In genomic region chr11:57640068-57640800, GRCh38 we compare ENCODE assay signal across 14 cellular contexts. TPM values are rescaled to one million over a fixed set of nuclear protein-coding genes. Genes with fewer than 3 reads are reported as not detected.
DNase-seq lines count a peak whose midpoint lies in the region; ATAC-seq and TF ChIP-seq lines count a peak whose summit lies in the region.
"Had no signal": no experiment of that assay in that cellular context is flagged by ENCODE, and none has a peak within 500 bp of the region (broad histone marks: within the 10 kb centered on the region; RNA-seq: fewer than 3 reads in every experiment).

No MANE protein-coding gene starts in this region.

- H3K9me3 ChIP-seq in breast epithelium, result no peaks in the 10 kb centered on the region
- no peaks in the 10 kb centered on the region for H3K9me3 ChIP-seq in right lobe of liver

- no peak for DNase-seq in activated naive CD8-positive, alpha-beta T cell treated with anti-CD3 and anti-CD28 coated beads, Interleukin-2, amount 50 U/mL, for 24 hours
- DNase-seq in breast epithelium (ENCODE audit: low spot score in 2 of 2) (no peak), right lobe of liver (no peak), type B pancreatic cell (ENCODE audit: extremely low spot score, unreplicated experiment) (no peak), NOMO-1 treated with DMSO at 0.1 percent for 48 hours (lab: John Stamatoyannopoulos, UW; ENCODE audit: unreplicated experiment) (no peak), HPDE6-E6E7 (ENCODE audit: extremely low spot score) (no peak)
- DNase-seq: aorta; GOT3; hippocampal formation; NCI-H446; stimulated activated CD4-positive, alpha-beta T cell treated with anti-CD3 and anti-CD28 coated beads, Interleukin-12 subunit alpha, Interleukin-12 subunit beta, amount 100 ng/mL, for 4 hours had no signal

- no peak overlapping the region for H3K27ac Mint-ChIP-seq in activated naive CD8-positive, alpha-beta T cell
- H3K27ac Mint-ChIP-seq in activated naive CD8-positive, alpha-beta T cell treated with anti-CD3 and anti-CD28 coated beads, Interleukin-2, amount 50 U/mL, for 24 hours, result no peak overlapping the region
- H3K27ac Mint-ChIP-seq in type B pancreatic cell, result peak overlapping the region; percentile 98

- no peaks in the 10 kb centered on the region for H3K27me3 ChIP-seq in breast epithelium
- no peaks in the 10 kb centered on the region for H3K27me3 ChIP-seq in right lobe of liver

- TF ChIP-seq CTCF in breast epithelium (IDR thresholded peaks at IDR 0.05) (no peak), right lobe of liver (IDR thresholded peaks at IDR 0.05) (no peak), type B pancreatic cell (conservative IDR thresholded peaks at IDR 0.05) (no peak)

- peaks cover 4% of the 10 kb centered on the region for H3K27me3 Mint-ChIP-seq in activated naive CD8-positive, alpha-beta T cell
- peaks cover 34% of the 10 kb centered on the region for H3K27me3 Mint-ChIP-seq in activated naive CD8-positive, alpha-beta T cell treated with anti-CD3 and anti-CD28 coated beads, Interleukin-2, amount 50 U/mL, for 24 hours
- no peaks in the 10 kb centered on the region for H3K27me3 Mint-ChIP-seq in type B pancreatic cell

- H3K4me3 ChIP-seq in breast epithelium (peak overlapping the region in 2 of 3 donors; percentile 90 to 91), right lobe of liver (peak overlapping the region in 2 of 3 donors; percentile 59 to 64)

- H3K36me3 Mint-ChIP-seq in activated naive CD8-positive, alpha-beta T cell, result no peaks in the 10 kb centered on the region
- no peaks in the 10 kb centered on the region for H3K36me3 Mint-ChIP-seq in activated naive CD8-positive, alpha-beta T cell treated with anti-CD3 and anti-CD28 coated beads, Interleukin-2, amount 50 U/mL, for 24 hours (ENCODE audit: low read depth)
- H3K36me3 Mint-ChIP-seq in type B pancreatic cell, result peaks cover 17% of the 10 kb centered on the region

- H3K4me1 Mint-ChIP-seq in activated naive CD8-positive, alpha-beta T cell (ENCODE audit: low read depth), result peaks cover 14% of the 10 kb centered on the region
- H3K4me1 Mint-ChIP-seq in activated naive CD8-positive, alpha-beta T cell treated with anti-CD3 and anti-CD28 coated beads, Interleukin-2, amount 50 U/mL, for 24 hours, result peaks cover 13% of the 10 kb centered on the region
- H3K4me1 Mint-ChIP-seq in type B pancreatic cell (ENCODE audit: unreplicated experiment), result peaks cover 44% of the 10 kb centered on the region

- TF ChIP-seq POLR2A in breast epithelium (IDR thresholded peaks at IDR 0.05) (no peak), right lobe of liver (IDR thresholded peaks at IDR 0.05) (no peak)

- intact Hi-C loops in breast epithelium (cut with DNase I; ENCODE audit: low total_unique reads) (no loop called here), right lobe of liver (cut with DNase I) (loop anchor here (5.0 to 10.0 kb wide), 3 partner anchors 73 to 295 kb away; partner anchors contain the start of genes RTN4RL2 (in 1 of the 2) and UBE2L6 (in 1 of the 2))

- H3K36me3 ChIP-seq in breast epithelium (no peaks in the 10 kb centered on the region), right lobe of liver (no peaks in the 10 kb centered on the region)

- no peak for ATAC-seq in activated naive CD8-positive, alpha-beta T cell treated with anti-CD3 and anti-CD28 coated beads, Interleukin-2, amount 50 U/mL, for 24 hours
- ATAC-seq in right lobe of liver (peak in 3 of 4 donors; percentile 6 to 31 (median 16)), GM18870 (IDR thresholded peaks at IDR 0.05; ENCODE audit: unreplicated experiment) (no peak)

- peak overlapping the region; percentile 32 for H3K4me3 Mint-ChIP-seq in activated naive CD8-positive, alpha-beta T cell
- H3K4me3 Mint-ChIP-seq in activated naive CD8-positive, alpha-beta T cell treated with anti-CD3 and anti-CD28 coated beads, Interleukin-2, amount 50 U/mL, for 24 hours, result no peak overlapping the region
- peak overlapping the region; percentile 98 for H3K4me3 Mint-ChIP-seq in type B pancreatic cell

- H3K27ac ChIP-seq in breast epithelium (peak overlapping the region; percentile 92 to 95), right lobe of liver (peak overlapping the region in 2 of 3 donors; percentile 47 to 53)

- WGBS in right lobe of liver (ENCODE audit: insufficient coverage, low coverage, low lambda C conversion rate, missing lambda C conversion rate), result 69% methylated on average over 5 of the region's 9 CpGs

- H3K4me1 ChIP-seq in breast epithelium (peaks cover 0 to 9% of the 10 kb centered on the region in 2 donors), right lobe of liver (peaks cover 0 to 33% (median 8%) of the 10 kb centered on the region in 4 donors)

- H3K9me3 Mint-ChIP-seq in activated naive CD8-positive, alpha-beta T cell (ENCODE audit: low read depth), result no peaks in the 10 kb centered on the region
- no peaks in the 10 kb centered on the region for H3K9me3 Mint-ChIP-seq in activated naive CD8-positive, alpha-beta T cell treated with anti-CD3 and anti-CD28 coated beads, Interleukin-2, amount 50 U/mL, for 24 hours
- H3K9me3 Mint-ChIP-seq in type B pancreatic cell, result no peaks in the 10 kb centered on the region

RNA-seq across cellular contexts. Expression of gene YPEL4, which starts 9.5 kb away (rescaled TPM):
- total RNA-seq in breast epithelium (1 to 10 TPM; 1.1 to 2.3 (median 2.0) TPM), right lobe of liver (under 1 TPM in 4 of 6 experiments, not detected in 2; 0.06 to 0.84 (median 0.30) TPM), type B pancreatic cell (ENCODE audit: low replicate concordance) (0.38 and 0.48 TPM in 2 replicates)

RNA-seq across cellular contexts. Expression of gene CLP1, which starts 17.3 kb away (rescaled TPM):
- 10 to 100 TPM; 15.4 to 17.7 (median 17.7) TPM for total RNA-seq in breast epithelium
- total RNA-seq in right lobe of liver, result 1 to 10 TPM; 5.6 to 9.2 (median 6.8) TPM
- total RNA-seq in type B pancreatic cell (ENCODE audit: low replicate concordance), result 16.9 and 20.7 TPM in 2 replicates

RNA-seq across cellular contexts. Expression of gene ZDHHC5, which starts 27.7 kb away (rescaled TPM):
- total RNA-seq in breast epithelium (10 to 100 TPM; 39.3 to 50.2 (median 39.8) TPM), right lobe of liver (10 to 100 TPM; 27.0 to 35.7 (median 33.6) TPM), type B pancreatic cell (ENCODE audit: low replicate concordance) (56.7 and 80.6 TPM in 2 replicates)

RNA-seq across cellular contexts. Expression of gene SERPING1, which starts 42.7 kb away (rescaled TPM):
- total RNA-seq in breast epithelium, result 100 to 1,000 TPM; 421 to 823 (median 479) TPM
- 1,000 to 10,000 TPM; 1,903 to 2,571 (median 2,194) TPM for total RNA-seq in right lobe of liver
- total RNA-seq in type B pancreatic cell (ENCODE audit: low replicate concordance), result 58.5 and 74.7 TPM in 2 replicates
- total RNA-seq: HT1080 had no signal

Comparison
In these comparisons a context has a peak if more than half of its experiments do, and no peak if none do; other contexts are left out.
1. ATAC-seq: peak in right lobe of liver (3 of 4); none in activated naive CD8-positive, alpha-beta T cell treated with anti-CD3 and anti-CD28 coated beads, Interleukin-2, amount 50 U/mL, for 24 hours (single experiment) and GM18870 (single experiment).